ENCODE assay signal across 19 cellular contexts in the genomic region with DNA sequence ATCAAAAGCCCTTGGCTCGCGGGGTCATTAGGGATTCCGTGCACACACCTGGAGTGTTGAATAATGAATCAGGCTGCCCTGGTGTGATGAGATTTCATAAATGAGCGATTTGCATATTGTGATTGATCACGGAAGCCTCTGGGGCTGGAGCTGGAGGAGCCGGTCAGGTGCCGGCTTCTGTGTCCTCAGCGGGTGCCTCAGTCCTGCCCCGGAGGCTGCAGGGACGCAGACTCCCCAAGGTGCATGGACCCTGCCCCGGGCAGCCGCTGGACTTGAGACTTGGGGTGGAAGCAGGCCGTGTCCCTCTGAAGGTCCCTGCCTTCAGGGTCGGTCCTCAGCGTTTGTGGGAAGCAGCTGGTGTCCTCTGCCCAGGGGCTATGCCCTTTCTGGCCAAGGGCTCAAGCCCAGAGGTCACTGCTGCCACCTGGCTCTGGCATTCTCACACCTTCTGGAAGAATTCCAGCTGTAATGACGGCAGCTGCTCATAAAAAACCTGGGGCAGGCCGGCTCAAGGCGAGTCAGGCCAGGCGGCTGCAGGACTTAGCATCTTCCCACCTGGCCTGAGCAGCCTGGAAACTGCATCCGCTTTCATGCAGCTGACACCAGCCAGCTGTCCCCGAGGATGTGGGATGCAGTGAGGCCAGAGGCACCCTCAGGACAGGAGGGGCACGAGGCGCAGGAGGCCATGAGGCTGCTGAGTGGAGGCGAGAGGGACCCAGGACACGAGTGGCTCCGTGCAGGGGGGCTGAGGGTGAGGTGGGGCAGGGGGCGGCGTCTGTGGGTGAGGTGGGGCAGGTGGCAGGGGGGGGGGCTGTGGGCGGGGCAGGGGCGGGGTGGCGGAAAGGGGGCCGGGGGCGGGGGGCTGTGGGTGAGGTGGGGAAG. TPM values are rescaled to one million over a fixed set of nuclear protein-coding genes. Genes with fewer than 3 reads are reported as not detected.
"Had no signal": no experiment of that assay in that cellular context is flagged by ENCODE, and none has a peak within 500 bp of the region (broad histone marks: within the 10 kb centered on the region; RNA-seq: fewer than 3 reads in every experiment).

No MANE protein-coding gene starts in this region.

- H3K4me3 ChIP-seq: gastrocnemius medialis, heart right ventricle, left ventricle myocardium inferior, transverse colon had no signal

- H3K4me3 Mint-ChIP-seq: activated naive CD8-positive, alpha-beta T cell treated with anti-CD3 and anti-CD28 coated beads, Interleukin-2, amount 10 ng/mL, durations not matched to agents 7 days and 5 days; natural killer cell had no signal

- H3K4me1 ChIP-seq: gastrocnemius medialis, heart right ventricle, left ventricle myocardium inferior, transverse colon had no signal

- ATAC-seq: activated CD4-positive, CD25-positive, alpha-beta regulatory T cell treated with anti-CD3 and anti-CD28 coated beads, Interleukin-2, amount 50 U/mL, for 24 hours; gastrocnemius medialis; heart right ventricle; natural killer cell had no signal

- H3K4me1 Mint-ChIP-seq: activated naive CD8-positive, alpha-beta T cell treated with anti-CD3 and anti-CD28 coated beads, Interleukin-2, amount 10 ng/mL, durations not matched to agents 7 days and 5 days had no signal

- DNase-seq: activated CD4-positive, alpha-beta T cell treated with anti-CD3 and anti-CD28 coated beads, Interleukin-2, amount 50 U/mL, for 1 hour; activated CD8-positive, alpha-beta memory T cell treated with anti-CD3 and anti-CD28 coated beads for 24 hours; activated naive CD4-positive, alpha-beta T cell; activated naive CD8-positive, alpha-beta T cell treated with anti-CD3 and anti-CD28 coated beads, Interleukin-2, amount 10 ng/mL, durations not matched to agents 7 days and 5 days; gastrocnemius medialis; heart right ventricle; left ventricle myocardium inferior; natural killer cell; right cardiac atrium; small intestine; stimulated activated CD4-positive, alpha-beta T cell treated with anti-CD3 and anti-CD28 coated beads, Interleukin-4, amount 100 ng/mL, for 24 hours; stimulated activated naive CD4-positive, alpha-beta T cell; transverse colon had no signal

- H3K9me3 ChIP-seq: gastrocnemius medialis, heart right ventricle, left ventricle myocardium inferior, transverse colon had no signal

- H3K36me3 Mint-ChIP-seq: activated naive CD8-positive, alpha-beta T cell treated with anti-CD3 and anti-CD28 coated beads, Interleukin-2, amount 10 ng/mL, durations not matched to agents 7 days and 5 days; natural killer cell had no signal

- H3K27ac Mint-ChIP-seq: natural killer cell, progenitor cell of endocrine pancreas had no signal

- H3K9me3 Mint-ChIP-seq: activated naive CD8-positive, alpha-beta T cell treated with anti-CD3 and anti-CD28 coated beads, Interleukin-2, amount 10 ng/mL, durations not matched to agents 7 days and 5 days; natural killer cell had no signal

- H3K27me3 Mint-ChIP-seq: activated naive CD8-positive, alpha-beta T cell treated with anti-CD3 and anti-CD28 coated beads, Interleukin-2, amount 10 ng/mL, durations not matched to agents 7 days and 5 days had no signal

- H3K27ac ChIP-seq: gastrocnemius medialis, heart right ventricle, left ventricle myocardium inferior, transverse colon had no signal

- H3K36me3 ChIP-seq: gastrocnemius medialis, heart right ventricle, left ventricle myocardium inferior, transverse colon had no signal

RNA-seq across cellular contexts. Expression of a gene that starts 47.7 kb away (rescaled TPM):
- total RNA-seq: activated naive CD8-positive, alpha-beta T cell treated with anti-CD3 and anti-CD28 coated beads, Interleukin-2, amount 10 ng/mL, durations not matched to agents 7 days and 5 days; chondrocyte; dermis microvascular lymphatic vessel endothelial cell; epithelial cell of proximal tubule; gastrocnemius medialis; left ventricle myocardium inferior; mucosa of gallbladder; natural killer cell had no signal
